Comparison of ENCODE assay signal across 7 cellular contexts in the genomic region with DNA sequence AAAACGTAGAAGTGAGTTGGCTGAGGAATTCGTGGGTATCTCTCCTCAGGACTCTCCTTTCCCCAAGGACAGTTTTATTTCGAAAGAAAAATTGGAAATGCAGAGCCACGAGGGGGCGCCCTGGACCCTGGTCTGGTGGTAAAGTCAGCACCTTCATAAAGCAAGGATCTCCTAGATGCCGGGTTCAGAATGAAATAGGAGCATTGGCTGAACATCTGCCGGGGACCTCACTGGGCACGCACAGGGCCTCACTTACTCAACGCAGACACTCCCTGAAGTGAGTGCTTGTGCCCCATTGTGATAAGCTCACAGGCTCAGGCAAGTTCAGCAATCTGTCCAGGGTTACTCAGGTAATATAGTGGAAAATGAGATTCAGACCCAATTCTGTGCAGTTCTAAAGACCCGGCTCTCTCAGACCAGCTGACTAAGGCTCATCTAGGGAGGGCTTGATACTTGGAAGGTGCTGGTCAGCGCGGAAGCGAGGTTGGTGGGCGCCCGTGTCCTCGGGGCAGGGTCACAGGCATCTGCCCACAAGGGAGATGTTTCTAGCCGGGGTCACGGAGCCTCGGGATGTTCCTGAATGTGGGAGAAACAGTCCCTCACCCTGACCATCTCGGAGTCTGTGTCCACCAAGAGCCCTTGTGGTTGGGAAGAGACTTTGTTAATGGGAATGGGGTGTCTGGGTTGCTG. TPM values are rescaled to one million over a fixed set of nuclear protein-coding genes. Genes with fewer than 3 reads are reported as not detected.
DNase-seq lines count a peak whose midpoint lies in the region; ATAC-seq and TF ChIP-seq lines count a peak whose summit lies in the region.

No MANE protein-coding gene starts in this region.

- H2AFZ ChIP-seq in SK-N-SH (ENCODE audit: low read depth): no peak overlapping the region

- H3F3A ChIP-seq in SK-N-SH (replicated peaks; ENCODE audit: insufficient read depth): peaks cover 3% of the 10 kb centered on the region

- no peak for TF ChIP-seq EP300 in SK-N-SH (IDR thresholded peaks at IDR 0.05; ENCODE audit: borderline replicate concordance in 1 of 2, low read depth in 1 of 2, low read length in 1 of 2)

- no peak overlapping the region for H3K4me2 ChIP-seq in SK-N-SH

- H4K20me1 ChIP-seq in SK-N-SH (ENCODE audit: insufficient read depth): no peaks in the 10 kb centered on the region

- no peaks in the 10 kb centered on the region for H3K36me3 ChIP-seq in SK-N-SH (replicated peaks in 1 of 2; ENCODE audit: control insufficient read depth in 1 of 2, insufficient read depth in 2 of 2, low read length in 1 of 2)

- no peaks in the 10 kb centered on the region for H3K9me3 ChIP-seq in SK-N-SH

- peak; percentile 55 for TF ChIP-seq RAD21 in SK-N-SH (IDR thresholded peaks at IDR 0.05; ENCODE audit: low read length)

- no peak overlapping the region for H3K27ac ChIP-seq in SK-N-SH (ENCODE audit: low read depth in 2 of 2, low read length in 1 of 2)

- no peak overlapping the region for H3K9ac ChIP-seq in SK-N-SH

- no peaks in the 10 kb centered on the region for H3K4me1 ChIP-seq in SK-N-SH (ENCODE audit: control insufficient read depth in 1 of 2, insufficient read depth in 2 of 2, low read depth in 1 of 2, low read length in 1 of 2)

- POLR2A ChIA-PET in SK-N-SH (lab: Yijun Ruan, JAX): no interaction called here

- DNase-seq in GM12864 (ENCODE audit: low read depth) (no peak), NAMALWA (ENCODE audit: low spot score) (peak; percentile 88), SK-N-SH (peak; percentile 64), amniotic epithelial cell (ENCODE audit: low read depth) (peak; percentile 38), inferior parietal cortex (ENCODE audit: extremely low spot score) (peak; percentile 70)
- DNase-seq in stimulated activated CD4-positive, alpha-beta T cell treated with anti-CD3 and anti-CD28 coated beads, Interleukin-2, amount 100 ng/mL, for 24 hours: peak; percentile 65 to 81

- WGBS in SK-N-SH (ENCODE audit: low lambda C conversion rate): 32% methylated on average over 20 of the region's 20 CpGs

- H3K4me3 ChIP-seq in GM12864 (ENCODE audit: low read depth, low read length) (no peak overlapping the region), SK-N-SH (ENCODE audit: low read depth in 2 of 2, low read length in 1 of 2) (no peak overlapping the region; a peak in 1 of 4 replicates)

- peaks cover 68% of the 10 kb centered on the region for H3K27me3 ChIP-seq in SK-N-SH (ENCODE audit: insufficient read depth)

- H3K79me2 ChIP-seq in SK-N-SH (ENCODE audit: insufficient read depth): no peaks in the 10 kb centered on the region

- peak; percentile 73 for TF ChIP-seq CTCF in GM12864 (IDR thresholded peaks at IDR 0.05; ENCODE audit: low read depth, low read length, missing control alignments)
- peak; percentile 85 for TF ChIP-seq CTCF in SK-N-SH (IDR thresholded peaks at IDR 0.05)

- no peaks in the 10 kb centered on the region for H3K9me2 ChIP-seq in SK-N-SH

- no peak for ATAC-seq in HG03378 (IDR thresholded peaks at IDR 0.05; ENCODE audit: unreplicated experiment)

- CTCF ChIA-PET in SK-N-SH (lab: Yijun Ruan, JAX): interaction anchor here (0.7 to 1.1 kb wide), 5 partner anchors 12 to 24 kb away, joined by 3 to 5 read pairs (median 4); no protein-coding TSS in a partner anchor

TF ChIP-seq in SK-N-SH, 30 proteins besides CTCF, POLR2A, EP300 and RAD21:
- no peak for TF ChIP-seq NFIC (IDR thresholded peaks at IDR 0.05; ENCODE audit: borderline replicate concordance)
- peak; percentile 64; the same call in 1 of the 2 replicates for TF ChIP-seq EZH2phosphoT487 (IDR thresholded peaks at IDR 0.05; ENCODE audit: borderline replicate concordance, low read depth)
- peak; percentile 50 for TF ChIP-seq SMC3 (IDR thresholded peaks at IDR 0.05; ENCODE audit: low read depth, low read length)

RNA-seq across cellular contexts. Expression of a gene that starts 55.7 kb away (rescaled TPM):
- 5.4 and 8.5 TPM in 2 replicates for polyA plus RNA-seq in SK-N-SH (2012; rRNA removed)
- polyA plus RNA-seq in SK-N-SH (2012; cell fraction: cytosol; rRNA removed): 5.2 and 5.6 TPM in 2 replicates
- 9.4 and 16.2 TPM in 2 replicates for polyA plus RNA-seq in SK-N-SH (2012; cell fraction: nucleus; rRNA removed)
